ENCODE assay signal across 9 cellular contexts in genomic region chr6:28635547-28636158, GRCh38.
DNase-seq lines count a peak whose midpoint lies in the region; ATAC-seq, FAIRE-seq and TF ChIP-seq lines count a peak whose summit lies in the region.
"Had no signal": no experiment of that assay in that cellular context is flagged by ENCODE, and none has a peak within 500 bp of the region (broad histone marks: within the 10 kb centered on the region; RNA-seq: fewer than 3 reads in every experiment).

No MANE protein-coding gene starts in this region.

- H3K4me1 ChIP-seq in naive thymus-derived CD4-positive, alpha-beta T cell (ENCODE audit: control insufficient read depth in 2 of 2, insufficient read depth in 2 of 2, low read length in 2 of 2), result peaks cover 0 to 3% of the 10 kb centered on the region in 2 donors

- peaks cover 5 to 27% (median 15%) of the 10 kb centered on the region in 7 donors for H3K4me1 Mint-ChIP-seq in naive thymus-derived CD4-positive, alpha-beta T cell

- H3K27me3 ChIP-seq in naive thymus-derived CD4-positive, alpha-beta T cell (ENCODE audit: control insufficient read depth in 2 of 2, insufficient read depth in 2 of 2, low read length in 2 of 2), result peaks cover 7 to 20% of the 10 kb centered on the region in 2 donors

- peak overlapping the region; percentile 4 to 78 (median 46) for H3K4me3 Mint-ChIP-seq in naive thymus-derived CD4-positive, alpha-beta T cell

- ATAC-seq in naive thymus-derived CD4-positive, alpha-beta T cell, result no peak
- ATAC-seq in HG03095 (IDR thresholded peaks at IDR 0.05; ENCODE audit: unreplicated experiment), result no peak

- H3K27me3 Mint-ChIP-seq in naive thymus-derived CD4-positive, alpha-beta T cell, result peaks cover 69 to 86% (median 83%) of the 10 kb centered on the region in 5 donors

- CTCF ChIA-PET in naive thymus-derived CD4-positive, alpha-beta T cell (lab: Charles Lee), result interaction anchor here (0.6 kb wide), 1 partner anchor 953 kb away, joined by 3 read pairs; no protein-coding TSS in a partner anchor

- H3K4me3 ChIP-seq in cardiac fibroblast (replicated peaks in 1 of 2; ENCODE audit: low read depth in 2 of 2, low read length in 2 of 2), result peak overlapping the region; percentile 38 to 49
- H3K4me3 ChIP-seq in naive thymus-derived CD4-positive, alpha-beta T cell (ENCODE audit: low read length), result no peak overlapping the region

- H3K36me3 ChIP-seq in naive thymus-derived CD4-positive, alpha-beta T cell (ENCODE audit: control insufficient read depth in 2 of 3, insufficient read depth in 3 of 3, low read length in 3 of 3), result no peaks in the 10 kb centered on the region

- H3K9me3 ChIP-seq in naive thymus-derived CD4-positive, alpha-beta T cell (ENCODE audit: control insufficient read depth in 2 of 3, low read length in 3 of 3), result no peaks in the 10 kb centered on the region

- H3K27ac ChIP-seq in C4-2B, result peak overlapping the region; percentile 22
- no peak overlapping the region for H3K27ac ChIP-seq in naive thymus-derived CD4-positive, alpha-beta T cell (ENCODE audit: low read depth, low read length)

- DNase-seq in HTR-8/SVneo (ENCODE audit: insufficient read length, low spot score) (no peak), cardiac fibroblast (ENCODE audit: low read depth in 2 of 2) (no peak), AML-193 (lab: John Stamatoyannopoulos, UW) (no peak), NOMO-1 treated with DMSO at 0.1 percent for 48 hours (lab: John Stamatoyannopoulos, UW; ENCODE audit: unreplicated experiment) (no peak), NCI-H1694 treated with DMSO at 0.1 percent for 48 hours (lab: John Stamatoyannopoulos, UW) (no peak)
- no peak for DNase-seq in naive thymus-derived CD4-positive, alpha-beta T cell

- intact Hi-C loops in naive thymus-derived CD4-positive, alpha-beta T cell (cut with micrococcal nuclease), result loop anchor here in 1 of 2 donors (10.0 kb wide), 2 partner anchors 99 to 149 kb away; no protein-coding TSS in a partner anchor

- peak; percentile 58 for FAIRE-seq in HTR-8/SVneo (lab: Jason Lieb, UNC)
- FAIRE-seq: GM12891 had no signal

- H3K9me3 Mint-ChIP-seq in naive thymus-derived CD4-positive, alpha-beta T cell, result peaks cover 0 to 32% (median 3%) of the 10 kb centered on the region in 11 donors

- peak overlapping the region in 2 of 9 donors; percentile 35 to 78 for H3K27ac Mint-ChIP-seq in naive thymus-derived CD4-positive, alpha-beta T cell

- H3K36me3 Mint-ChIP-seq in naive thymus-derived CD4-positive, alpha-beta T cell, result peaks cover 0 to 3% (median 0%) of the 10 kb centered on the region in 5 donors

- TF ChIP-seq CTCF in C4-2B (conservative IDR thresholded peaks at IDR 0.05) (no peak), cardiac fibroblast (IDR thresholded peaks at IDR 0.05; ENCODE audit: low read depth, low read length) (no peak)

- POLR2A ChIA-PET in naive thymus-derived CD4-positive, alpha-beta T cell (lab: Charles Lee), result no interaction called here
